Comparison of ENCODE assay signal across 7 cellular contexts in the genomic region with DNA sequence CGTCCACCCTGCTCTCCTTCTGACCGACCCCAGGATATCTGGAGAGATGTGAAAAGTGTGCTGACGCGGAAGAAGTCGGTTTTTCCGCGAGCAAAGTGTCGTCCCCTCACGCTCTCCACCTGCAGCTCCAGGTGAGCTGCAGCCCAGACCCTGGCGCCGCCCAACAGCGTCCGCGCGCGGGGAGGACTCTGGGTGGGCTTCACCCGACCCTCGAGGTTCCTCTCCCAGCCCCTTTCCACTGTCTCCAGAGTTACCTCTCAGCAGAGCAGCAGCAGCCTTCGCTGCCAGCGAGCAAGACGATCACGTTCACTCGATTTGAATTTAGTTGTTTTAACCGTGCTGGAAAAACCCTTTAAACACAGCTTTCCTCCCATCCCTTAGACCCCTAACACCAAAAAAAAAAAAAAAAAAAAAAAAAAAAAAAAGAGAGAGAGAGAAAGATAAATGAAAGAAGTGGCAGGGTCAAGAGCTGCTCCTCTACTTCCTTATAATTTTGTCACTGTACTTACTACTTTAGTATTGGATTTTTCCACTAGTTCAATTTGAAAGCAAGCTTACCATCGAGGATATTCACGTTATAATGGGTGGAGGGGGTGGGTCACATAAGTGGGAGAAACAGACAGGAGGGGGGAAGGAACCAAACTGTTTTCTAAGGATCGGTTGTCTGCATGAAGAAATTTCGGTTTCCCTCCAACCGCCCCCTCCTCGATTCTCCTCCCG. TPM values are rescaled to one million over a fixed set of nuclear protein-coding genes. Genes with fewer than 3 reads are reported as not detected.
DNase-seq lines count a peak whose midpoint lies in the region; ATAC-seq and TF ChIP-seq lines count a peak whose summit lies in the region.

No MANE protein-coding gene starts in this region.

- peaks cover 3% of the 10 kb centered on the region; the same call in 1 of the 2 replicates for H3F3A ChIP-seq in SU-DHL-6 (ENCODE audit: insufficient read depth)

- intact Hi-C loops in esophagus squamous epithelium (cut with DNase I): no loop called here

- DNase-seq in GM13976 (ENCODE audit: low spot score) (peak; percentile 11), esophagus squamous epithelium (lab: John Stamatoyannopoulos, UW) (no peak), nephron progenitor cell (no peak), NCI-H2227 (lab: John Stamatoyannopoulos, UW; ENCODE audit: unreplicated experiment) (no peak), amniotic stem cell (lab: John Stamatoyannopoulos, UW) (no peak)

- no peak overlapping the region for H3K27ac Mint-ChIP-seq in nephron progenitor cell

- in situ Hi-C loops in GM13976 (cut with MboI; ENCODE audit: low sequenced_read_pairs, unreplicated experiment): no loop called here

- no peak for TF ChIP-seq CTCF in GM13976 (IDR thresholded peaks at IDR 0.05; ENCODE audit: borderline replicate concordance, control extremely low read depth, extremely low read depth, insufficient read depth, missing control alignments)
- TF ChIP-seq CTCF in SU-DHL-6 (IDR thresholded peaks at IDR 0.05; ENCODE audit: insufficient read depth, low read length, poor library complexity, severe bottlenecking): no peak
- TF ChIP-seq CTCF in esophagus squamous epithelium (IDR thresholded peaks at IDR 0.05): no peak
- TF ChIP-seq CTCF in nephron progenitor cell (IDR thresholded peaks at IDR 0.05): no peak

- TF ChIP-seq POLR2A in esophagus squamous epithelium (IDR thresholded peaks at IDR 0.05): no peak

- no peaks in the 10 kb centered on the region for H3K9me3 Mint-ChIP-seq in nephron progenitor cell

- H3K36me3 ChIP-seq in SU-DHL-6 (ENCODE audit: low read length) (no peaks in the 10 kb centered on the region), esophagus squamous epithelium (no peaks in the 10 kb centered on the region)

- H3K4me3 ChIP-seq in SU-DHL-6 (ENCODE audit: insufficient read depth, low read length, poor library complexity, severe bottlenecking) (peak overlapping the region; percentile 73), esophagus squamous epithelium (peak overlapping the region; percentile 82 to 92 (median 90))

- peaks cover 18% of the 10 kb centered on the region for H3K4me1 Mint-ChIP-seq in nephron progenitor cell

- peak overlapping the region; percentile 62 for H3K4me2 ChIP-seq in SU-DHL-6 (ENCODE audit: low read depth, low read length, poor library complexity, severe bottlenecking)

- H3K9me3 ChIP-seq in SU-DHL-6 (ENCODE audit: insufficient read depth, low read length) (no peaks in the 10 kb centered on the region), esophagus squamous epithelium (no peaks in the 10 kb centered on the region)

- peaks cover 0 to 69% (median 6%) of the 10 kb centered on the region in 3 donors for H3K4me1 ChIP-seq in esophagus squamous epithelium

- peak overlapping the region; percentile 98 for H3K4me3 Mint-ChIP-seq in nephron progenitor cell

- no peaks in the 10 kb centered on the region for H3K36me3 Mint-ChIP-seq in nephron progenitor cell (ENCODE audit: low read depth)

- H3K9ac ChIP-seq in SU-DHL-6 (ENCODE audit: low read length): peak overlapping the region; percentile 73

- H4K20me1 ChIP-seq in SU-DHL-6 (ENCODE audit: low read depth, low read length): no peaks in the 10 kb centered on the region

- peaks cover 86% of the 10 kb centered on the region for H3K27me3 Mint-ChIP-seq in nephron progenitor cell (ENCODE audit: low read depth, poor library complexity)

- H3K27me3 ChIP-seq in SU-DHL-6 (ENCODE audit: low read length) (no peaks in the 10 kb centered on the region), esophagus squamous epithelium (peaks cover 0 to 24% (median 0%) of the 10 kb centered on the region in 4 donors)

- WGBS in esophagus squamous epithelium, 2 donors: 0 to 2% methylated on average over 9 to 13 of the region's 31 CpGs

- no peaks in the 10 kb centered on the region for H3K9me2 ChIP-seq in SU-DHL-6 (replicated peaks; ENCODE audit: insufficient read depth, low read length)

- H2AFZ ChIP-seq in SU-DHL-6 (ENCODE audit: low read depth, low read length, severe bottlenecking): peak overlapping the region; percentile 74

- H3K27ac ChIP-seq in SU-DHL-6 (ENCODE audit: low read depth, low read length) (peak overlapping the region; percentile 52), esophagus squamous epithelium (peak overlapping the region; percentile 90 to 95 (median 92))

- no peaks in the 10 kb centered on the region for H3K79me2 ChIP-seq in SU-DHL-6 (ENCODE audit: insufficient read depth, low read length)

- peak; percentile 4 for ATAC-seq in HG02642 (IDR thresholded peaks at IDR 0.05; ENCODE audit: poor library complexity, unreplicated experiment)

RNA-seq across cellular contexts. Expression of gene NR3C2, which starts 0.8 kb away (rescaled TPM):
- 1 to 10 TPM; 1.2 to 5.3 (median 2.3) TPM for total RNA-seq in esophagus squamous epithelium
